8 cellular contexts compared by ENCODE assay signal in the genomic region with DNA sequence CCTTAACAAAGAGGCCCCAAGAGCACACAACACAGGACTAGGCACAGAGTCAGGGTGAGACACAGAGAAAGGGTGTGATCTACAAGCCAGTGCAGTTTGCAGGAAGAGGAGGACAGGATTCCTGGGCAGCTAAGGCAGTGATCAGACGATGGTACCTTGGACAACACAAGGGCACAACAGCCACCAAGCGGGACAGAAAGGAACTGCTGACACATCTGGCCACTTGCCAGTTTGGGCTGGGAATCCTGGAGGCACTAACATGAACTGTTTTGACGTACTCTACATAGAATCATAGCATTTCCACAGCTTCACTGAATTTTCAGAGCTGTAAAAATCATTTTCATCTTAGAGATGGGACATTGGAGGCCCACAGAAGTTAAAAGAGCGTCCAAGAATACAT.
DNase-seq lines count a peak whose midpoint lies in the region; ATAC-seq, FAIRE-seq and TF ChIP-seq lines count a peak whose summit lies in the region.

No MANE protein-coding gene starts in this region.

- TF ChIP-seq CTCF in A549 (IDR thresholded peaks at IDR 0.05) (no peak), GM12872 (IDR thresholded peaks at IDR 0.05; ENCODE audit: insufficient read depth, low read depth, low read length) (peak; percentile 50; the same call in 2 of the 3 replicates), fibroblast of pulmonary artery (IDR thresholded peaks at IDR 0.05; ENCODE audit: low read length, missing control alignments) (peak; percentile 34)

- DNase-seq in A549 (ENCODE audit: low read depth in 1 of 2, low spot score in 1 of 2) (peak; percentile 35 to 73), NOMO-1 treated with DMSO at 0.1 percent for 48 hours (lab: John Stamatoyannopoulos, UW; ENCODE audit: unreplicated experiment) (peak; percentile 10), fibroblast of pulmonary artery (ENCODE audit: low read depth) (peak; percentile 57), smooth muscle cell of the brain vasculature (ENCODE audit: low read depth, low spot score) (peak; percentile 24), activated T-cell treated with anti-CD3 and anti-CD28 coated beads for 4 hours (no peak)
- no peak for DNase-seq in effector CD4-positive, alpha-beta T cell
- no peak for DNase-seq in activated naive CD4-positive, alpha-beta T cell treated with anti-CD3 and anti-CD28 coated beads, Interleukin-2, amount 50 U/mL, for 16 hours

- no peak for TF ChIP-seq POLR2A in A549 (IDR thresholded peaks at IDR 0.05; ENCODE audit: low read length)

- no peak overlapping the region for H3K4me2 ChIP-seq in A549

- peak; percentile 31 to 39; a peak in 3 of 5 replicates for TF ChIP-seq RAD21 in A549 (conservative IDR thresholded peaks at IDR 0.05 in 1 of 2, IDR thresholded peaks at IDR 0.05 in 1 of 2)

- POLR2A ChIA-PET in A549 (lab: Yijun Ruan, JAX), result interaction anchor here (0.5 kb wide), 1 partner anchor 125 kb away, joined by 5 read pairs; no protein-coding TSS in a partner anchor

- CTCF ChIA-PET in A549 (lab: Yijun Ruan, JAX), result interaction anchor here (0.6 to 1.4 kb wide), 3 partner anchors 14 to 110 kb away, joined by 3 to 4 read pairs (median 4); no protein-coding TSS in a partner anchor

- no peak overlapping the region for H3K27ac ChIP-seq in A549

- 6% methylated on average over 4 of the region's 4 CpGs for WGBS in A549 (ENCODE audit: missing lambda C conversion rate)

- TF ChIP-seq EP300 in A549 (IDR thresholded peaks at IDR 0.05), result no peak

- H3K4me1 ChIP-seq in A549, result no peaks in the 10 kb centered on the region

- FAIRE-seq in A549 (lab: Jason Lieb, UNC), result no peak

- H3K4me3 ChIP-seq in A549 (no peak overlapping the region), fibroblast of pulmonary artery (replicated peaks; ENCODE audit: low read depth, low read length) (no peak overlapping the region)

- peak; percentile 74 to 81 for ATAC-seq in A549

- H3K9me3 ChIP-seq in A549, result no peaks in the 10 kb centered on the region

TF ChIP-seq in A549, 52 proteins besides CTCF, POLR2A, EP300 and RAD21:
- TF ChIP-seq BHLHE40 (IDR thresholded peaks at IDR 0.05; ENCODE audit: low read depth, low read length) (no peak), SMC3 (IDR thresholded peaks at IDR 0.05) (0 out of 3 replicates have a peak, but pooled peaks have one; percentile 18)

Comparison
In these comparisons a context has a peak if more than half of its experiments do, and no peak if none do; other contexts are left out.
1. DNase-seq: peak in A549 (2 of 2), NOMO-1 treated with DMSO at 0.1 percent for 48 hours (single experiment), fibroblast of pulmonary artery (single experiment) and smooth muscle cell of the brain vasculature (single experiment); none in activated T-cell treated with anti-CD3 and anti-CD28 coated beads for 4 hours (single experiment), effector CD4-positive, alpha-beta T cell (single experiment) and activated naive CD4-positive, alpha-beta T cell treated with anti-CD3 and anti-CD28 coated beads, Interleukin-2, amount 50 U/mL, for 16 hours (single experiment).